ENCODE assay signal across 8 cellular contexts in the genomic region with DNA sequence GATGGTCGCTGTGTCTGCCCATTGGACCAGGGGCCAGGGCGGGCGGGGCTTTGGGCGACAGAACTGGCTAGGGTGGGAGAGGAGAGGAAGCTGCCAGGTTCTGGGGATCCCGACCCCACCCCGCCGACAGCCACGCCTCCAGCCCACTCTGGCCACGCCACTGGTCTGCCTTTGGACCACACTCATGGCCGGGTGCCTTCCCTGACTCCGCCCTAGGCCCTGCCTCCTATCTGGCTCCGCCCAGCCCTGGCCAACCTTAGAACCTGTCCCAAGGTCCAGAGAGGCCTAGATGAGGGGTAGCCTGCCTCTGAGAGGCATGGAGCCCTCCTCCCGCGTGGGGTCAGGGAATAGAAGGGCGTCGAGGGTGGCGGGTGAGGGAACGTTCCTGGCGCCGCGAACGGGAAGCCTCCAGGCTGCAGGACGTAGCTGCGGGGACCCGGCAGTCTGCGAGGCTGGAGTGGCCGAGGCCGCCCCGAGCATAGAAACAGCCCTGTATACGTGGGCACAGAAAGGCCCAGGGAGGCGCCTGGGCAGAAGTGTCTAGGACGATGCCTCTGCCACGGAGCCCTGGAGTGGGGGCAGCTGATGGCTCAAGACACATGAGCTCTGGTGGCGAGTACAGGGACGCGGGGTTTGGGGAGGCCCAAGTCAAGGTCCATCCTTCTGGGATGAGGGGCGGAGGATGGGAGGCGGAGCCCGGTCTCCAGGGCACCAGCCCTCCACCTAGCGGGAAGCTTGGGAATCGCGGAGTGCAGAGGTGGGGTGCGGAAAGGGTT. TPM values are rescaled to one million over a fixed set of nuclear protein-coding genes. Genes with fewer than 3 reads are reported as not detected.
DNase-seq lines count a peak whose midpoint lies in the region; ATAC-seq and TF ChIP-seq lines count a peak whose summit lies in the region.

No MANE protein-coding gene starts in this region.

- intact Hi-C loops in naive thymus-derived CD4-positive, alpha-beta T cell (cut with micrococcal nuclease), result no loop called here

- peaks cover 15% of the 10 kb centered on the region for H3K4me1 Mint-ChIP-seq in activated T-cell treated with anti-CD3 and anti-CD28 coated beads, Interleukin-2, amount 50 U/mL, for 72 hours (ENCODE audit: low read depth)
- H3K4me1 Mint-ChIP-seq in naive thymus-derived CD4-positive, alpha-beta T cell, result peaks cover 6 to 19% (median 16%) of the 10 kb centered on the region in 7 donors

- no peaks in the 10 kb centered on the region for H3K36me3 ChIP-seq in naive thymus-derived CD4-positive, alpha-beta T cell (ENCODE audit: control insufficient read depth in 2 of 3, insufficient read depth in 3 of 3, low read length in 3 of 3)
- H3K36me3 ChIP-seq in tibial nerve, result no peaks in the 10 kb centered on the region

- H3K36me3 Mint-ChIP-seq in activated T-cell treated with anti-CD3 and anti-CD28 coated beads, Interleukin-2, amount 50 U/mL, for 72 hours (ENCODE audit: insufficient read depth in 2 of 2), result no peaks in the 10 kb centered on the region
- peaks cover 0 to 4% (median 0%) of the 10 kb centered on the region in 5 donors for H3K36me3 Mint-ChIP-seq in naive thymus-derived CD4-positive, alpha-beta T cell

- ATAC-seq in activated T-cell treated with anti-CD3 and anti-CD28 coated beads, Interleukin-2, amount 50 U/mL, for 72 hours (replicated peaks in 1 of 2), result peak; percentile 71 to 80
- ATAC-seq in naive thymus-derived CD4-positive, alpha-beta T cell, result peak; percentile 66
- no peak for ATAC-seq in GM19467 (IDR thresholded peaks at IDR 0.05; ENCODE audit: unreplicated experiment)

- H3K27me3 ChIP-seq in naive thymus-derived CD4-positive, alpha-beta T cell (ENCODE audit: control insufficient read depth in 2 of 2, insufficient read depth in 2 of 2, low read length in 2 of 2), result peaks cover 2 to 10% of the 10 kb centered on the region in 2 donors
- H3K27me3 ChIP-seq in tibial nerve, result no peaks in the 10 kb centered on the region

- H3K4me3 Mint-ChIP-seq in activated T-cell treated with anti-CD3 and anti-CD28 coated beads, Interleukin-2, amount 50 U/mL, for 72 hours, result peak overlapping the region; percentile 71 to 79
- H3K4me3 Mint-ChIP-seq in naive thymus-derived CD4-positive, alpha-beta T cell, result peak overlapping the region; percentile 42 to 83 (median 73)

- peak; percentile 92 for TF ChIP-seq CTCF in foreskin fibroblast (IDR thresholded peaks at IDR 0.05; ENCODE audit: low read depth, low read length)
- TF ChIP-seq CTCF in tibial nerve (IDR thresholded peaks at IDR 0.05), result peak; percentile 84 to 95 (median 93)

- no peaks in the 10 kb centered on the region for H3K9me3 ChIP-seq in naive thymus-derived CD4-positive, alpha-beta T cell (ENCODE audit: control insufficient read depth in 2 of 3, low read length in 3 of 3)
- no peaks in the 10 kb centered on the region for H3K9me3 ChIP-seq in tibial nerve

- no peak overlapping the region for H3K27ac Mint-ChIP-seq in activated T-cell treated with anti-CD3 and anti-CD28 coated beads, Interleukin-2, amount 50 U/mL, for 72 hours
- H3K27ac Mint-ChIP-seq in naive thymus-derived CD4-positive, alpha-beta T cell, result no peak overlapping the region

- CTCF ChIA-PET in naive thymus-derived CD4-positive, alpha-beta T cell (lab: Charles Lee), result interaction anchor here (0.5 to 1.8 kb wide), 2 partner anchors 74 to 149 kb away, joined by 3 to 10 read pairs; no protein-coding TSS in a partner anchor

- H3K27ac ChIP-seq in naive thymus-derived CD4-positive, alpha-beta T cell (ENCODE audit: low read depth, low read length), result no peak overlapping the region
- H3K27ac ChIP-seq in tibial nerve, result peak overlapping the region; percentile 79 to 97 (median 91)

- peak overlapping the region; percentile 33 to 46 for H3K4me3 ChIP-seq in foreskin fibroblast (ENCODE audit: low read depth in 1 of 2, low read length in 2 of 2)
- H3K4me3 ChIP-seq in naive thymus-derived CD4-positive, alpha-beta T cell (ENCODE audit: low read length), result peak overlapping the region; percentile 13
- peak overlapping the region; percentile 39 to 56 (median 47) for H3K4me3 ChIP-seq in tibial nerve

- peak in 1 of 2 donors; percentile 87 for TF ChIP-seq EP300 in tibial nerve (IDR thresholded peaks at IDR 0.05)

- TF ChIP-seq POLR2A in tibial nerve (IDR thresholded peaks at IDR 0.05), result peak; percentile 51 to 82

- H3K27me3 Mint-ChIP-seq in activated T-cell treated with anti-CD3 and anti-CD28 coated beads, Interleukin-2, amount 50 U/mL, for 72 hours (ENCODE audit: low read depth), result peaks cover 57% of the 10 kb centered on the region
- peaks cover 59 to 71% (median 64%) of the 10 kb centered on the region in 5 donors for H3K27me3 Mint-ChIP-seq in naive thymus-derived CD4-positive, alpha-beta T cell

- H3K9me3 Mint-ChIP-seq in activated T-cell treated with anti-CD3 and anti-CD28 coated beads, Interleukin-2, amount 50 U/mL, for 72 hours, result no peaks in the 10 kb centered on the region
- peaks cover 0 to 1% (median 0%) of the 10 kb centered on the region in 11 donors for H3K9me3 Mint-ChIP-seq in naive thymus-derived CD4-positive, alpha-beta T cell

- POLR2A ChIA-PET in naive thymus-derived CD4-positive, alpha-beta T cell (lab: Charles Lee), result no interaction called here

- H3K4me1 ChIP-seq in naive thymus-derived CD4-positive, alpha-beta T cell (ENCODE audit: control insufficient read depth in 2 of 2, insufficient read depth in 2 of 2, low read length in 2 of 2), result peaks cover 3 to 16% of the 10 kb centered on the region in 2 donors
- peaks cover 0 to 51% (median 32%) of the 10 kb centered on the region in 4 donors for H3K4me1 ChIP-seq in tibial nerve

- peak; percentile 92 for DNase-seq in AG08396 (ENCODE audit: low spot score)
- DNase-seq in GM19238 (ENCODE audit: insufficient read length, low spot score), result peak; percentile 58
- peak; percentile 62 for DNase-seq in NCI-H2227 treated with DMSO at 0.1 percent for 48 hours (lab: John Stamatoyannopoulos, UW)
- peak; percentile 38 to 43 for DNase-seq in activated T-cell treated with anti-CD3 and anti-CD28 coated beads, Interleukin-2, amount 50 U/mL, for 72 hours
- DNase-seq in foreskin fibroblast, result peak; percentile 91 to 95
- peak in 1 of 9 donors; percentile 45 for DNase-seq in naive thymus-derived CD4-positive, alpha-beta T cell
- DNase-seq in tibial nerve (ENCODE audit: low spot score in 2 of 2), result peak; percentile 93

- WGBS in tibial nerve, 2 donors, result 0 to 1% methylated on average over 19 to 34 of the region's 43 CpGs

RNA-seq across cellular contexts. Expression of gene COL16A1, which starts 11.5 kb away (rescaled TPM):
- total RNA-seq in activated T-cell treated with anti-CD3 and anti-CD28 coated beads, Interleukin-2, amount 50 U/mL, for 72 hours, result under 1 TPM; 0.49 to 0.82 TPM
- total RNA-seq in naive thymus-derived CD4-positive, alpha-beta T cell, result under 1 TPM in 1 of 5 experiments, not detected in 4; 0.37 TPM
- under 1 TPM in 1 of 2 donors, not detected in 1; 0.31 TPM for polyA plus RNA-seq in naive thymus-derived CD4-positive, alpha-beta T cell
- total RNA-seq in tibial nerve, result 100 to 1,000 TPM; 147 to 311 (median 212) TPM

RNA-seq across cellular contexts. Expression of gene ADGRB2, which starts 48.9 kb away (rescaled TPM):
- total RNA-seq in activated T-cell treated with anti-CD3 and anti-CD28 coated beads, Interleukin-2, amount 50 U/mL, for 72 hours, result 1 to 10 TPM; 1.0 to 2.3 TPM
- 1 to 10 TPM in 1 of 5 experiments, under 1 TPM in 4; 0.11 to 4.3 (median 0.43) TPM for total RNA-seq in naive thymus-derived CD4-positive, alpha-beta T cell
- not detected for polyA plus RNA-seq in naive thymus-derived CD4-positive, alpha-beta T cell
- total RNA-seq in tibial nerve, result 10 to 100 TPM in 1 of 4 donors, 1 to 10 TPM in 3; 1.6 to 10.5 (median 4.1) TPM

Comparison
In these comparisons a context has a peak if more than half of its experiments do, and no peak if none do; other contexts are left out.
1. RNA of gene COL16A1, which starts 11.5 kb away (total RNA-seq): 147 to 311 TPM in tibial nerve; 0.49 to 0.82 TPM in activated T-cell treated with anti-CD3 and anti-CD28 coated beads, Interleukin-2, amount 50 U/mL, for 72 hours and 0.37 TPM in naive thymus-derived CD4-positive, alpha-beta T cell; every median in the first group is over 10 times any median in the second.
2. Peak in every context shown above with its lines, with median percentiles within 50 percentile points of each other: H3K4me3 ChIP-seq.